8 cellular contexts compared by ENCODE assay signal in genomic region chr19:38693380-38694223, GRCh38. TPM values are rescaled to one million over a fixed set of nuclear protein-coding genes. Genes with fewer than 3 reads are reported as not detected.
DNase-seq lines count a peak whose midpoint lies in the region; ATAC-seq and TF ChIP-seq lines count a peak whose summit lies in the region.

No MANE protein-coding gene starts in this region.

- H4K12ac ChIP-seq in trophoblast cell (ENCODE audit: low read depth, low read length), result no peak overlapping the region

- peak overlapping the region in 1 of 2 donors; percentile 8 for H3K4me3 ChIP-seq in gastroesophageal sphincter
- H3K4me3 ChIP-seq in trophoblast cell (ENCODE audit: low read depth, low read length), result no peak overlapping the region

- DNase-seq in GM03348 (ENCODE audit: low spot score) (peak; percentile 79), trophoblast cell (no peak)
- peak; percentile 34 for DNase-seq in activated CD8-positive, alpha-beta memory T cell treated with anti-CD3 and anti-CD28 coated beads, Interleukin-2, amount 50 U/mL, for 4 hours

- peak overlapping the region; percentile 64 for H4K91ac ChIP-seq in trophoblast cell (ENCODE audit: low read depth, low read length)

- peak overlapping the region; percentile 74 for H2BK5ac ChIP-seq in trophoblast cell (ENCODE audit: low read depth, low read length, poor library complexity)

- H3K79me2 ChIP-seq in trophoblast cell (ENCODE audit: control insufficient read depth, insufficient read depth, low read length, poor library complexity), result peaks cover 40% of the 10 kb centered on the region

- no peak overlapping the region for H3K23ac ChIP-seq in trophoblast cell (ENCODE audit: low read length)

- H3K14ac ChIP-seq in trophoblast cell (ENCODE audit: low read length), result peak overlapping the region; percentile 77

- no peak for TF ChIP-seq CTCF in gastroesophageal sphincter (IDR thresholded peaks at IDR 0.05)

- ATAC-seq in gastroesophageal sphincter (peak; percentile 0), HG02973 (IDR thresholded peaks at IDR 0.05; ENCODE audit: unreplicated experiment) (no peak), GM18517 (IDR thresholded peaks at IDR 0.05; ENCODE audit: unreplicated experiment) (no peak), HG02588 (IDR thresholded peaks at IDR 0.05; ENCODE audit: unreplicated experiment) (no peak)

- H2BK120ac ChIP-seq in trophoblast cell (ENCODE audit: insufficient read depth, low read length, poor library complexity), result peak overlapping the region; percentile 18

- H2AK5ac ChIP-seq in trophoblast cell (ENCODE audit: low read length), result no peak overlapping the region

- no peak overlapping the region for H2AFZ ChIP-seq in trophoblast cell (ENCODE audit: insufficient read depth, low read length, poor library complexity)

- H3K79me1 ChIP-seq in trophoblast cell (ENCODE audit: low read length), result peaks cover 35% of the 10 kb centered on the region

- no peaks in the 10 kb centered on the region for H3K27me3 ChIP-seq in gastroesophageal sphincter
- H3K27me3 ChIP-seq in trophoblast cell (ENCODE audit: insufficient read depth, low read length), result no peaks in the 10 kb centered on the region

- H3K4me2 ChIP-seq in trophoblast cell (ENCODE audit: low read length), result no peak overlapping the region

- no peak overlapping the region for H3K9ac ChIP-seq in trophoblast cell (ENCODE audit: low read length)

- H3K18ac ChIP-seq in trophoblast cell (ENCODE audit: low read length), result peak overlapping the region; percentile 13

- no peaks in the 10 kb centered on the region for H3K36me3 ChIP-seq in gastroesophageal sphincter
- H3K36me3 ChIP-seq in trophoblast cell (ENCODE audit: control insufficient read depth in 1 of 2, insufficient read depth in 2 of 2, low read length in 2 of 2), result peaks cover 51 to 57% of the 10 kb centered on the region in 2 experiments

- peak overlapping the region; percentile 15 for H4K8ac ChIP-seq in trophoblast cell (ENCODE audit: low read depth, low read length)

- peak in 1 of 2 donors; percentile 30 for TF ChIP-seq POLR2A in gastroesophageal sphincter (IDR thresholded peaks at IDR 0.05)

- TF ChIP-seq EP300 in Ishikawa (IDR thresholded peaks at IDR 0.05; ENCODE audit: borderline replicate concordance) (peak; percentile 86), gastroesophageal sphincter (IDR thresholded peaks at IDR 0.05) (no peak)

- H3K27ac ChIP-seq in gastroesophageal sphincter (peak overlapping the region; percentile 90 to 100 (median 94)), trophoblast cell (ENCODE audit: low read depth, low read length) (peak overlapping the region; percentile 86)

- WGBS in gastroesophageal sphincter (ENCODE audit: low coverage in 1 of 2), 2 donors, result 51% methylated on average over 14 of the region's 19 CpGs; no CpG with 5 or more reads in 1 of the 2 donors
- WGBS in trophoblast cell (ENCODE audit: extremely low coverage, insufficient coverage, insufficient read length), result no CpG with 5 or more reads among the region's 19 CpGs

- no peak for TF ChIP-seq RAD21 in Ishikawa (IDR thresholded peaks at IDR 0.05; ENCODE audit: low read depth)

- H3K4me1 ChIP-seq in gastroesophageal sphincter (peaks cover 11 to 100% (median 64%) of the 10 kb centered on the region in 3 donors), trophoblast cell (ENCODE audit: control insufficient read depth in 1 of 2, insufficient read depth in 2 of 2, low read length in 2 of 2) (peaks cover 49 to 61% of the 10 kb centered on the region in 2 experiments)

- H3K9me3 ChIP-seq in gastroesophageal sphincter (no peaks in the 10 kb centered on the region), trophoblast cell (ENCODE audit: insufficient read depth, low read depth, low read length) (no peaks in the 10 kb centered on the region)

- peak overlapping the region; percentile 78 for H2BK12ac ChIP-seq in trophoblast cell (ENCODE audit: low read length)

- H3K4ac ChIP-seq in trophoblast cell (ENCODE audit: low read depth, low read length), result peak overlapping the region; percentile 87

TF ChIP-seq in Ishikawa, 13 proteins besides CTCF, POLR2A, EP300 and RAD21:
- TF ChIP-seq TCF12 (IDR thresholded peaks at IDR 0.05; ENCODE audit: low read depth) (peak; percentile 84), ZBTB7A (IDR thresholded peaks at IDR 0.05; ENCODE audit: low read depth) (peak; percentile 87), TAF1 (IDR thresholded peaks at IDR 0.05; ENCODE audit: low read depth) (no peak), FOXM1 (IDR thresholded peaks at IDR 0.05; ENCODE audit: borderline replicate concordance, low read depth) (peak; percentile 80), CREB1 (IDR thresholded peaks at IDR 0.05; ENCODE audit: low read depth) (0 out of 2 replicates have a peak, but pooled peaks have one; percentile 9), TEAD4 (IDR thresholded peaks at IDR 0.05) (peak; percentile 94), EGR1 (IDR thresholded peaks at IDR 0.05) (no peak)

RNA-seq across cellular contexts. Expression of gene ACTN4, which starts 46.2 kb away (rescaled TPM):
- 100 to 1,000 TPM; 337 to 938 (median 507) TPM for total RNA-seq in gastroesophageal sphincter
- 442 and 468 TPM in 2 replicates for polyA plus RNA-seq in trophoblast cell (2013)

RNA-seq across cellular contexts. Expression of gene CAPN12, which starts 50.7 kb away (rescaled TPM):
- total RNA-seq in gastroesophageal sphincter, result 1 to 10 TPM in 2 of 4 donors, under 1 TPM in 1, not detected in 1; 0.93 to 2.2 (median 1.1) TPM
- polyA plus RNA-seq in trophoblast cell (2013), result 11.0 and 11.5 TPM in 2 replicates

Comparison
In these comparisons a context has a peak if more than half of its experiments do, and no peak if none do; other contexts are left out.
1. DNase-seq: peak in GM03348 (single experiment) and activated CD8-positive, alpha-beta memory T cell treated with anti-CD3 and anti-CD28 coated beads, Interleukin-2, amount 50 U/mL, for 4 hours (single experiment); none in trophoblast cell (0 of 2).